In genomic region chr3:59558906-59559720, GRCh38 we compare ENCODE assay signal across 3 cellular contexts.
TF ChIP-seq lines count a peak whose summit lies in the region.

No MANE protein-coding gene starts in this region.

TF ChIP-seq in SK-N-SH, 30 proteins besides CTCF, POLR2A, EP300 and RAD21 (continued from another document):
- TF ChIP-seq ZBTB33 (IDR thresholded peaks at IDR 0.05; ENCODE audit: borderline replicate concordance, low read depth) (no peak), JUND (IDR thresholded peaks at IDR 0.05) (no peak), NFIC (IDR thresholded peaks at IDR 0.05; ENCODE audit: borderline replicate concordance) (no peak), YY1 (IDR thresholded peaks at IDR 0.05; ENCODE audit: low read depth) (no peak), RCOR1 (IDR thresholded peaks at IDR 0.05; ENCODE audit: low read length) (no peak), GABPA (IDR thresholded peaks at IDR 0.05; ENCODE audit: low read depth) (no peak)

TF ChIP-seq in SK-N-SH treated with all-trans-retinoic acid at 6 μM for 48 hours, 23 proteins besides CTCF, POLR2A, EP300 and RAD21 (continued from another document):
- TF ChIP-seq CREB5 (CRISPR knock-in tag; IDR thresholded peaks at IDR 0.05; ENCODE audit: low read depth) (no peak), POU6F1 (CRISPR knock-in tag; IDR thresholded peaks at IDR 0.05; ENCODE audit: borderline replicate concordance, low read depth) (no peak), PATZ1 (CRISPR knock-in tag; IDR thresholded peaks at IDR 0.05; ENCODE audit: borderline replicate concordance) (no peak), TSHZ2 (CRISPR knock-in tag; IDR thresholded peaks at IDR 0.05) (no peak)

TF ChIP-seq in HEK293, 187 proteins besides CTCF, POLR2A, EP300 and RAD21 (continued from another document):
- TF ChIP-seq ZNF518A (tag by site-specific recombination; conservative IDR thresholded peaks at IDR 0.05; ENCODE audit: low read depth) (no peak), ZSCAN5A (tag by site-specific recombination; IDR thresholded peaks at IDR 0.05) (no peak), KLF10 (tag by site-specific recombination; IDR thresholded peaks at IDR 0.05) (no peak), ZNF791 (tag by site-specific recombination; IDR thresholded peaks at IDR 0.05) (no peak), ZFP69B (tag by site-specific recombination; IDR thresholded peaks at IDR 0.05) (no peak), ZNF2 (tag by site-specific recombination; IDR thresholded peaks at IDR 0.05) (no peak)
